27 cellular contexts compared by ENCODE assay signal in genomic region chr12:24541193-24541871, GRCh38.
"Had no signal": no experiment of that assay in that cellular context is flagged by ENCODE, and none has a peak within 500 bp of the region (broad histone marks: within the 10 kb centered on the region; RNA-seq: fewer than 3 reads in every experiment).

No MANE protein-coding gene starts in this region.

- H3K27me3 ChIP-seq: dorsolateral prefrontal cortex, foreskin keratinocyte, gastroesophageal sphincter, heart left ventricle, suprapubic skin, vagina had no signal

- H3K4me3 ChIP-seq: gastroesophageal sphincter, heart left ventricle, left ventricle myocardium inferior, lung, psoas muscle, skin epidermis, suprapubic skin, vagina had no signal

- H3K36me3 Mint-ChIP-seq: memory B cell; naive thymus-derived CD4-positive, alpha-beta T cell; stimulated activated naive B cell treated with anti-CD40 and anti-IgM and Interleukin-4, amounts not matched to agents 10 μg/mL and 1 μg/mL and 100 μg/mL, for 72 hours had no signal

- H3K36me3 ChIP-seq: gastroesophageal sphincter, heart left ventricle, left ventricle myocardium inferior, suprapubic skin, vagina had no signal

- H3K4me1 ChIP-seq: foreskin keratinocyte, gastroesophageal sphincter, psoas muscle, suprapubic skin had no signal

- ATAC-seq: esophagus mucosa; foreskin keratinocyte; gastroesophageal sphincter; heart left ventricle; left cardiac atrium; naive thymus-derived CD4-positive, alpha-beta T cell; psoas muscle; right cardiac atrium; stimulated activated naive B cell treated with anti-CD40 and anti-IgM and Interleukin-4, amounts not matched to agents 10 μg/mL and 1 μg/mL and 100 μg/mL, for 72 hours had no signal

- FAIRE-seq: islet of Langerhans had no signal

- DNase-seq: cerebellar nuclear complex; dorsolateral prefrontal cortex; effector CD4-positive, alpha-beta T cell; foreskin keratinocyte; heart left ventricle; hippocampal formation; left cardiac atrium; left ventricle myocardium inferior; naive thymus-derived CD4-positive, alpha-beta T cell; nucleus accumbens; psoas muscle; right cardiac atrium; stimulated activated CD4-positive, alpha-beta T cell treated with anti-CD3 and anti-CD28 coated beads, Interleukin-15, amount 100 ng/mL, for 24 hours; stimulated activated CD4-positive, alpha-beta T cell treated with anti-CD3 and anti-CD28 coated beads, Interleukin-2, amount 100 ng/mL, for 48 hours; stimulated activated naive B cell treated with anti-CD40 and anti-IgM and Interleukin-4, amounts not matched to agents 10 μg/mL and 1 μg/mL and 100 μg/mL, for 72 hours; trophoblast cell had no signal

- H3K27me3 Mint-ChIP-seq: memory B cell; stimulated activated naive B cell treated with anti-CD40 and anti-IgM and Interleukin-4, amounts not matched to agents 10 μg/mL and 1 μg/mL and 100 μg/mL, for 72 hours; stimulated activated naive CD8-positive, alpha-beta T cell treated with anti-CD3 and anti-CD28 coated beads, Interleukin-15, Interleukin-2, amounts not matched to agents 100 ng/mL and 50 ng/mL, for 24 hours had no signal

- H3K9me3 Mint-ChIP-seq: memory B cell; nephron; stimulated activated naive B cell treated with anti-CD40 and anti-IgM and Interleukin-4, amounts not matched to agents 10 μg/mL and 1 μg/mL and 100 μg/mL, for 72 hours; stimulated activated naive CD8-positive, alpha-beta T cell treated with anti-CD3 and anti-CD28 coated beads, Interleukin-15, Interleukin-2, amounts not matched to agents 100 ng/mL and 50 ng/mL, for 24 hours had no signal

- H3K27ac ChIP-seq: epithelial cell of prostate, foreskin keratinocyte, gastroesophageal sphincter, heart left ventricle, left ventricle myocardium inferior, psoas muscle, skin epidermis, suprapubic skin, vagina had no signal

- H3K9me3 ChIP-seq: gastroesophageal sphincter, left ventricle myocardium inferior, psoas muscle, suprapubic skin, vagina had no signal

- H3K4me1 Mint-ChIP-seq: memory B cell; naive thymus-derived CD4-positive, alpha-beta T cell had no signal

- H3K4me3 Mint-ChIP-seq: memory B cell; naive thymus-derived CD4-positive, alpha-beta T cell; nephron; stimulated activated naive B cell treated with anti-CD40 and anti-IgM and Interleukin-4, amounts not matched to agents 10 μg/mL and 1 μg/mL and 100 μg/mL, for 72 hours; stimulated activated naive CD8-positive, alpha-beta T cell treated with anti-CD3 and anti-CD28 coated beads, Interleukin-15, Interleukin-2, amounts not matched to agents 100 ng/mL and 50 ng/mL, for 24 hours had no signal

- H3K27ac Mint-ChIP-seq: memory B cell; naive thymus-derived CD4-positive, alpha-beta T cell; nephron; stimulated activated naive B cell treated with anti-CD40 and anti-IgM and Interleukin-4, amounts not matched to agents 10 μg/mL and 1 μg/mL and 100 μg/mL, for 72 hours; stimulated activated naive CD8-positive, alpha-beta T cell treated with anti-CD3 and anti-CD28 coated beads, Interleukin-15, Interleukin-2, amounts not matched to agents 100 ng/mL and 50 ng/mL, for 24 hours had no signal
